1 cellular context compared by ENCODE assay signal in the genomic region with DNA sequence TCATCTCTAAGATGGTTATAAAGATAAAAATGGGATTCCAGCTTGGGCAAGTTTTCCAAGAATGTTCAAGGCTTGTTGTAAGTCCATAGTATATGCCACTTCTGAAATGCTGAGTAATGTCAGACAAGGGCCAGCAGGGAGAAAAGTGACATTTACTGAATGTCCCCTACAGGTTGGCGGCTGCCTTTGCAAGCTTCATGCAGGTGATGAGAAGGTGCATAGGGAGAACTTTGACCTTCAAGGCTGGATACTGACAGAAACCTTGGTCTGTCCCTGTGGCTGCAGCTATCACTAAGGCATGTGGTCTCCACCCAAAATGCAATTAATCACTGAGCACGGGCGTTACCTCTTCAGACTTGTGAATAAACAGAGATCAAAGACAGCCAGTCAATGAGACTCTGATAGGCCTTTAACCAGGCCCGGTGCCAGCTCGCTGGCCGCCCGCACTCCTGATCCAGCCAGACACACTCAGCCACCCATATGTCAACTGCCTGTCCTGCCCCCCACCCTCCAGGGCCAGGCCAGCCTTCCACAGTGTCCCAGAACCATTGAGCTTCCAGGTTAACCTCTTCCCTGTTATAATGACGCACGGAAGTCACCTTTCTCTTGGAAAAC.
TF ChIP-seq lines count a peak whose summit lies in the region.

No MANE protein-coding gene starts in this region.

TF ChIP-seq in HepG2, 621 proteins besides CTCF, POLR2A, EP300 and RAD21 (continues in another document):
- TF ChIP-seq TCF7L2 (IDR thresholded peaks at IDR 0.05; ENCODE audit: low read depth, low read length) (peak; percentile 81), HMG20A (CRISPR knock-in tag; IDR thresholded peaks at IDR 0.05; ENCODE audit: borderline replicate concordance) (0 out of 2 replicates have a peak, but pooled peaks have one; percentile 62), MAFF (IDR thresholded peaks at IDR 0.05; ENCODE audit: low read depth, low read length) (peak; percentile 78), ZNF12 (CRISPR knock-in tag; IDR thresholded peaks at IDR 0.05) (peak; percentile 62; the same call in 1 of the 2 replicates), ZNF430 (CRISPR knock-in tag; IDR thresholded peaks at IDR 0.05) (no peak), THAP11 (CRISPR knock-in tag; IDR thresholded peaks at IDR 0.05) (0 out of 2 replicates have a peak, but pooled peaks have one; percentile 41), ZNF564 (CRISPR knock-in tag; IDR thresholded peaks at IDR 0.05) (no peak), ZFP36L1 (CRISPR knock-in tag; IDR thresholded peaks at IDR 0.05) (no peak), ZNF7 (CRISPR knock-in tag; IDR thresholded peaks at IDR 0.05) (no peak), ZBTB38 (CRISPR knock-in tag; IDR thresholded peaks at IDR 0.05) (0 out of 2 replicates have a peak, but pooled peaks have one; percentile 12), ZNF549 (CRISPR knock-in tag; IDR thresholded peaks at IDR 0.05) (no peak), GPN1 (CRISPR knock-in tag; IDR thresholded peaks at IDR 0.05; ENCODE audit: borderline replicate concordance) (no peak), ZSCAN9 (CRISPR knock-in tag; IDR thresholded peaks at IDR 0.05; ENCODE audit: borderline replicate concordance) (no peak), GABPA (IDR thresholded peaks at IDR 0.05; ENCODE audit: low read depth, low read length) (no peak), GABPA (CRISPR knock-in tag; IDR thresholded peaks at IDR 0.05; ENCODE audit: low read depth) (0 out of 2 replicates have a peak, but pooled peaks have one; percentile 20), ZNF607 (CRISPR knock-in tag; IDR thresholded peaks at IDR 0.05; ENCODE audit: borderline replicate concordance) (0 out of 2 replicates have a peak, but pooled peaks have one; percentile 38), ZNF605 (CRISPR knock-in tag; IDR thresholded peaks at IDR 0.05) (peak; percentile 70; the same call in 1 of the 2 replicates)
- TF ChIP-seq, protein P1, sequence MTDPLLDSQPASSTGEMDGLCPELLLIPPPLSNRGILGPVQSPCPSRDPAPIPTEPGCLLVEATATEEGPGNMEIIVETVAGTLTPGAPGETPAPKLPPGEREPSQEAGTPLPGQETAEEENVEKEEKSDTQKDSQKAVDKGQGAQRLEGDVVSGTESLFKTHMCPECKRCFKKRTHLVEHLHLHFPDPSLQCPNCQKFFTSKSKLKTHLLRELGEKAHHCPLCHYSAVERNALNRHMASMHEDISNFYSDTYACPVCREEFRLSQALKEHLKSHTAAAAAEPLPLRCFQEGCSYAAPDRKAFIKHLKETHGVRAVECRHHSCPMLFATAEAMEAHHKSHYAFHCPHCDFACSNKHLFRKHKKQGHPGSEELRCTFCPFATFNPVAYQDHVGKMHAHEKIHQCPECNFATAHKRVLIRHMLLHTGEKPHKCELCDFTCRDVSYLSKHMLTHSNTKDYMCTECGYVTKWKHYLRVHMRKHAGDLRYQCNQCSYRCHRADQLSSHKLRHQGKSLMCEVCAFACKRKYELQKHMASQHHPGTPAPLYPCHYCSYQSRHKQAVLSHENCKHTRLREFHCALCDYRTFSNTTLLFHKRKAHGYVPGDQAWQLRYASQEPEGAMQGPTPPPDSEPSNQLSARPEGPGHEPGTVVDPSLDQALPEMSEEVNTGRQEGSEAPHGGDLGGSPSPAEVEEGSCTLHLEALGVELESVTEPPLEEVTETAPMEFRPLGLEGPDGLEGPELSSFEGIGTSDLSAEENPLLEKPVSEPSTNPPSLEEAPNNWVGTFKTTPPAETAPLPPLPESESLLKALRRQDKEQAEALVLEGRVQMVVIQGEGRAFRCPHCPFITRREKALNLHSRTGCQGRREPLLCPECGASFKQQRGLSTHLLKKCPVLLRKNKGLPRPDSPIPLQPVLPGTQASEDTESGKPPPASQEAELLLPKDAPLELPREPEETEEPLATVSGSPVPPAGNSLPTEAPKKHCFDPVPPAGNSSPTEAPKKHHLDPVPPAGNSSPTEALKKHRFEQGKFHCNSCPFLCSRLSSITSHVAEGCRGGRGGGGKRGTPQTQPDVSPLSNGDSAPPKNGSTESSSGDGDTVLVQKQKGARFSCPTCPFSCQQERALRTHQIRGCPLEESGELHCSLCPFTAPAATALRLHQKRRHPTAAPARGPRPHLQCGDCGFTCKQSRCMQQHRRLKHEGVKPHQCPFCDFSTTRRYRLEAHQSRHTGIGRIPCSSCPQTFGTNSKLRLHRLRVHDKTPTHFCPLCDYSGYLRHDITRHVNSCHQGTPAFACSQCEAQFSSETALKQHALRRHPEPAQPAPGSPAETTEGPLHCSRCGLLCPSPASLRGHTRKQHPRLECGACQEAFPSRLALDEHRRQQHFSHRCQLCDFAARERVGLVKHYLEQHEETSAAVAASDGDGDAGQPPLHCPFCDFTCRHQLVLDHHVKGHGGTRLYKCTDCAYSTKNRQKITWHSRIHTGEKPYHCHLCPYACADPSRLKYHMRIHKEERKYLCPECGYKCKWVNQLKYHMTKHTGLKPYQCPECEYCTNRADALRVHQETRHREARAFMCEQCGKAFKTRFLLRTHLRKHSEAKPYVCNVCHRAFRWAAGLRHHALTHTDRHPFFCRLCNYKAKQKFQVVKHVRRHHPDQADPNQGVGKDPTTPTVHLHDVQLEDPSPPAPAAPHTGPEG (CRISPR knock-in tag; IDR thresholded peaks at IDR 0.05), result 0 out of 2 replicates have a peak, but pooled peaks have one; percentile 37
- TF ChIP-seq, protein P2, sequence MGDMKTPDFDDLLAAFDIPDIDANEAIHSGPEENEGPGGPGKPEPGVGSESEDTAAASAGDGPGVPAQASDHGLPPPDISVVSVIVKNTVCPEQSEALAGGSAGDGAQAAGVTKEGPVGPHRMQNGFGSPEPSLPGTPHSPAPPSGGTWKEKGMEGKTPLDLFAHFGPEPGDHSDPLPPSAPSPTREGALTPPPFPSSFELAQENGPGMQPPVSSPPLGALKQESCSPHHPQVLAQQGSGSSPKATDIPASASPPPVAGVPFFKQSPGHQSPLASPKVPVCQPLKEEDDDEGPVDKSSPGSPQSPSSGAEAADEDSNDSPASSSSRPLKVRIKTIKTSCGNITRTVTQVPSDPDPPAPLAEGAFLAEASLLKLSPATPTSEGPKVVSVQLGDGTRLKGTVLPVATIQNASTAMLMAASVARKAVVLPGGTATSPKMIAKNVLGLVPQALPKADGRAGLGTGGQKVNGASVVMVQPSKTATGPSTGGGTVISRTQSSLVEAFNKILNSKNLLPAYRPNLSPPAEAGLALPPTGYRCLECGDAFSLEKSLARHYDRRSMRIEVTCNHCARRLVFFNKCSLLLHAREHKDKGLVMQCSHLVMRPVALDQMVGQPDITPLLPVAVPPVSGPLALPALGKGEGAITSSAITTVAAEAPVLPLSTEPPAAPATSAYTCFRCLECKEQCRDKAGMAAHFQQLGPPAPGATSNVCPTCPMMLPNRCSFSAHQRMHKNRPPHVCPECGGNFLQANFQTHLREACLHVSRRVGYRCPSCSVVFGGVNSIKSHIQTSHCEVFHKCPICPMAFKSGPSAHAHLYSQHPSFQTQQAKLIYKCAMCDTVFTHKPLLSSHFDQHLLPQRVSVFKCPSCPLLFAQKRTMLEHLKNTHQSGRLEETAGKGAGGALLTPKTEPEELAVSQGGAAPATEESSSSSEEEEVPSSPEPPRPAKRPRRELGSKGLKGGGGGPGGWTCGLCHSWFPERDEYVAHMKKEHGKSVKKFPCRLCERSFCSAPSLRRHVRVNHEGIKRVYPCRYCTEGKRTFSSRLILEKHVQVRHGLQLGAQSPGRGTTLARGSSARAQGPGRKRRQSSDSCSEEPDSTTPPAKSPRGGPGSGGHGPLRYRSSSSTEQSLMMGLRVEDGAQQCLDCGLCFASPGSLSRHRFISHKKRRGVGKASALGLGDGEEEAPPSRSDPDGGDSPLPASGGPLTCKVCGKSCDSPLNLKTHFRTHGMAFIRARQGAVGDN (CRISPR knock-in tag; IDR thresholded peaks at IDR 0.05), result peak; percentile 61
- TF ChIP-seq, protein P3, sequence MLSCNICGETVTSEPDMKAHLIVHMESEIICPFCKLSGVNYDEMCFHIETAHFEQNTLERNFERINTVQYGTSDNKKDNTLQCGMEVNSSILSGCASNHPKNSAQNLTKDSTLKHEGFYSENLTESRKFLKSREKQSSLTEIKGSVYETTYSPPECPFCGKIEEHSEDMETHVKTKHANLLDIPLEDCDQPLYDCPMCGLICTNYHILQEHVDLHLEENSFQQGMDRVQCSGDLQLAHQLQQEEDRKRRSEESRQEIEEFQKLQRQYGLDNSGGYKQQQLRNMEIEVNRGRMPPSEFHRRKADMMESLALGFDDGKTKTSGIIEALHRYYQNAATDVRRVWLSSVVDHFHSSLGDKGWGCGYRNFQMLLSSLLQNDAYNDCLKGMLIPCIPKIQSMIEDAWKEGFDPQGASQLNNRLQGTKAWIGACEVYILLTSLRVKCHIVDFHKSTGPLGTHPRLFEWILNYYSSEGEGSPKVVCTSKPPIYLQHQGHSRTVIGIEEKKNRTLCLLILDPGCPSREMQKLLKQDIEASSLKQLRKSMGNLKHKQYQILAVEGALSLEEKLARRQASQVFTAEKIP (CRISPR knock-in tag; IDR thresholded peaks at IDR 0.05; ENCODE audit: borderline replicate concordance), result no peak
- TF ChIP-seq, protein P4, sequence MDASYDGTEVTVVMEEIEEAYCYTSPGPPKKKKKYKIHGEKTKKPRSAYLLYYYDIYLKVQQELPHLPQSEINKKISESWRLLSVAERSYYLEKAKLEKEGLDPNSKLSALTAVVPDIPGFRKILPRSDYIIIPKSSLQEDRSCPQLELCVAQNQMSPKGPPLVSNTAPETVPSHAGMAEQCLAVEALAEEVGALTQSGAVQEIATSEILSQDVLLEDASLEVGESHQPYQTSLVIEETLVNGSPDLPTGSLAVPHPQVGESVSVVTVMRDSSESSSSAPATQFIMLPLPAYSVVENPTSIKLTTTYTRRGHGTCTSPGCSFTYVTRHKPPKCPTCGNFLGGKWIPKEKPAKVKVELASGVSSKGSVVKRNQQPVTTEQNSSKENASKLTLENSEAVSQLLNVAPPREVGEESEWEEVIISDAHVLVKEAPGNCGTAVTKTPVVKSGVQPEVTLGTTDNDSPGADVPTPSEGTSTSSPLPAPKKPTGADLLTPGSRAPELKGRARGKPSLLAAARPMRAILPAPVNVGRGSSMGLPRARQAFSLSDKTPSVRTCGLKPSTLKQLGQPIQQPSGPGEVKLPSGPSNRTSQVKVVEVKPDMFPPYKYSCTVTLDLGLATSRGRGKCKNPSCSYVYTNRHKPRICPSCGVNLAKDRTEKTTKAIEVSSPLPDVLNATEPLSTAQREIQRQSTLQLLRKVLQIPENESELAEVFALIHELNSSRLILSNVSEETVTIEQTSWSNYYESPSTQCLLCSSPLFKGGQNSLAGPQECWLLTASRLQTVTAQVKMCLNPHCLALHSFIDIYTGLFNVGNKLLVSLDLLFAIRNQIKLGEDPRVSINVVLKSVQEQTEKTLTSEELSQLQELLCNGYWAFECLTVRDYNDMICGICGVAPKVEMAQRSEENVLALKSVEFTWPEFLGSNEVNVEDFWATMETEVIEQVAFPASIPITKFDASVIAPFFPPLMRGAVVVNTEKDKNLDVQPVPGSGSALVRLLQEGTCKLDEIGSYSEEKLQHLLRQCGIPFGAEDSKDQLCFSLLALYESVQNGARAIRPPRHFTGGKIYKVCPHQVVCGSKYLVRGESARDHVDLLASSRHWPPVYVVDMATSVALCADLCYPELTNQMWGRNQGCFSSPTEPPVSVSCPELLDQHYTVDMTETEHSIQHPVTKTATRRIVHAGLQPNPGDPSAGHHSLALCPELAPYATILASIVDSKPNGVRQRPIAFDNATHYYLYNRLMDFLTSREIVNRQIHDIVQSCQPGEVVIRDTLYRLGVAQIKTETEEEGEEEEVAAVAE (CRISPR knock-in tag; IDR thresholded peaks at IDR 0.05; ENCODE audit: borderline replicate concordance), result peak; percentile 40; the same call in 1 of the 2 replicates
- TF ChIP-seq, protein P5, sequence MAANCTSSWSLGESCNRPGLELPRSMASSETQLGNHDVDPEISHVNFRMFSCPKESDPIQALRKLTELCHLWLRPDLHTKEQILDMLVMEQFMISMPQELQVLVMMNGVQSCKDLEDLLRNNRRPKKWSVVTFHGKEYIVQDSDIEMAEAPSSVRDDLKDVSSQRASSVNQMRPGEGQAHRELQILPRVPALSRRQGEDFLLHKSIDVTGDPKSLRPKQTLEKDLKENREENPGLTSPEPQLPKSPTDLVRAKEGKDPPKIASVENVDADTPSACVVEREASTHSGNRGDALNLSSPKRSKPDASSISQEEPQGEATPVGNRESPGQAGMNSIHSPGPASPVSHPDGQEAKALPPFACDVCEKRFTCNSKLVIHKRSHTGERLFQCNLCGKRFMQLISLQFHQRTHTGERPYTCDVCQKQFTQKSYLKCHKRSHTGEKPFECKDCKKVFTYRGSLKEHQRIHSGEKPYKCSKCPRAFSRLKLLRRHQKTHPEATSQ (CRISPR knock-in tag; IDR thresholded peaks at IDR 0.05; ENCODE audit: borderline replicate concordance), result no peak
- TF ChIP-seq, protein P6, sequence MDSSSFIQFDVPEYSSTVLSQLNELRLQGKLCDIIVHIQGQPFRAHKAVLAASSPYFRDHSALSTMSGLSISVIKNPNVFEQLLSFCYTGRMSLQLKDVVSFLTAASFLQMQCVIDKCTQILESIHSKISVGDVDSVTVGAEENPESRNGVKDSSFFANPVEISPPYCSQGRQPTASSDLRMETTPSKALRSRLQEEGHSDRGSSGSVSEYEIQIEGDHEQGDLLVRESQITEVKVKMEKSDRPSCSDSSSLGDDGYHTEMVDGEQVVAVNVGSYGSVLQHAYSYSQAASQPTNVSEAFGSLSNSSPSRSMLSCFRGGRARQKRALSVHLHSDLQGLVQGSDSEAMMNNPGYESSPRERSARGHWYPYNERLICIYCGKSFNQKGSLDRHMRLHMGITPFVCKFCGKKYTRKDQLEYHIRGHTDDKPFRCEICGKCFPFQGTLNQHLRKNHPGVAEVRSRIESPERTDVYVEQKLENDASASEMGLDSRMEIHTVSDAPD (CRISPR knock-in tag; IDR thresholded peaks at IDR 0.05), result 0 out of 2 replicates have a peak, but pooled peaks have one; percentile 24
